Comparison of ENCODE assay signal across 1 cellular context in genomic region chr20:63973636-63974401, GRCh38.
TF ChIP-seq lines count a peak whose summit lies in the region.

No MANE protein-coding gene starts in this region.

TF ChIP-seq in HepG2, 621 proteins besides CTCF, POLR2A, EP300 and RAD21 (continued from another document and continues in another):
- TF ChIP-seq PRDM15 (CRISPR knock-in tag; IDR thresholded peaks at IDR 0.05), result peak; percentile 73
- TF ChIP-seq ZNF496 (CRISPR knock-in tag; IDR thresholded peaks at IDR 0.05; ENCODE audit: insufficient replicate concordance), result no peak
- TF ChIP-seq ZSCAN22 (CRISPR knock-in tag; IDR thresholded peaks at IDR 0.05), result no peak
- peak; percentile 55 for TF ChIP-seq TAF1 (CRISPR knock-in tag; IDR thresholded peaks at IDR 0.05)
- peak; percentile 94 for TF ChIP-seq ZBTB7B (CRISPR knock-in tag; IDR thresholded peaks at IDR 0.05)
- no peak for TF ChIP-seq REL (CRISPR knock-in tag; conservative IDR thresholded peaks at IDR 0.05)
- TF ChIP-seq CREBL2 (CRISPR knock-in tag; IDR thresholded peaks at IDR 0.05; ENCODE audit: borderline replicate concordance), result no peak
- TF ChIP-seq SP5 (CRISPR knock-in tag; IDR thresholded peaks at IDR 0.05; ENCODE audit: borderline replicate concordance, low read depth), result peak; percentile 91
- 0 out of 2 replicates have a peak, but pooled peaks have one; percentile 28 for TF ChIP-seq SKIL (CRISPR knock-in tag; IDR thresholded peaks at IDR 0.05; ENCODE audit: borderline replicate concordance)
- peak; percentile 76 for TF ChIP-seq ZNF704 (CRISPR knock-in tag; IDR thresholded peaks at IDR 0.05; ENCODE audit: borderline replicate concordance)
- peak; percentile 97; the same call in 1 of the 2 replicates for TF ChIP-seq REPIN1 (CRISPR knock-in tag; IDR thresholded peaks at IDR 0.05; ENCODE audit: borderline replicate concordance, low read depth)
- no peak for TF ChIP-seq SP2 (CRISPR knock-in tag; IDR thresholded peaks at IDR 0.05)
- TF ChIP-seq ZNF777 (CRISPR knock-in tag; IDR thresholded peaks at IDR 0.05), result peak; percentile 98
- TF ChIP-seq NR2C2 (CRISPR knock-in tag; IDR thresholded peaks at IDR 0.05; ENCODE audit: borderline replicate concordance), result peak; percentile 44; the same call in 1 of the 2 replicates
- TF ChIP-seq ARNTL (CRISPR knock-in tag; IDR thresholded peaks at IDR 0.05), result peak; percentile 86
- 0 out of 2 replicates have a peak, but pooled peaks have one; percentile 36 for TF ChIP-seq SP140L (CRISPR knock-in tag; IDR thresholded peaks at IDR 0.05; ENCODE audit: borderline replicate concordance)
- TF ChIP-seq ZXDC (CRISPR knock-in tag; IDR thresholded peaks at IDR 0.05), result peak; percentile 99
- TF ChIP-seq ATF3 (CRISPR knock-in tag; IDR thresholded peaks at IDR 0.05), result peak; percentile 28; the same call in 1 of the 2 replicates
- TF ChIP-seq CHD4 (IDR thresholded peaks at IDR 0.05; ENCODE audit: borderline replicate concordance, low read length), result no peak
- 0 out of 2 replicates have a peak, but pooled peaks have one; percentile 41 for TF ChIP-seq ZNF367 (CRISPR knock-in tag; IDR thresholded peaks at IDR 0.05; ENCODE audit: borderline replicate concordance)
- peak; percentile 4; the same call in 1 of the 2 replicates for TF ChIP-seq LBX2 (CRISPR knock-in tag; IDR thresholded peaks at IDR 0.05; ENCODE audit: borderline replicate concordance)
- peak; percentile 91 for TF ChIP-seq HOXA5 (CRISPR knock-in tag; IDR thresholded peaks at IDR 0.05)
- TF ChIP-seq SSRP1 (CRISPR knock-in tag; IDR thresholded peaks at IDR 0.05), result peak; percentile 81; the same call in 1 of the 2 replicates
- TF ChIP-seq ZBTB4 (CRISPR knock-in tag; IDR thresholded peaks at IDR 0.05; ENCODE audit: borderline replicate concordance), result peak; percentile 74; the same call in 1 of the 2 replicates
- peak; percentile 38; the same call in 1 of the 2 replicates for TF ChIP-seq ZNF333 (CRISPR knock-in tag; IDR thresholded peaks at IDR 0.05; ENCODE audit: borderline replicate concordance)
- 0 out of 2 replicates have a peak, but pooled peaks have one; percentile 85 for TF ChIP-seq ZNF180 (CRISPR knock-in tag; IDR thresholded peaks at IDR 0.05; ENCODE audit: borderline replicate concordance, low read depth)
- no peak for TF ChIP-seq ZNF615 (CRISPR knock-in tag; IDR thresholded peaks at IDR 0.05; ENCODE audit: borderline replicate concordance)
- TF ChIP-seq CBX5 (CRISPR knock-in tag; IDR thresholded peaks at IDR 0.05; ENCODE audit: borderline replicate concordance), result peak; percentile 91
- no peak for TF ChIP-seq MAFF (IDR thresholded peaks at IDR 0.05; ENCODE audit: low read depth, low read length)
- peak; percentile 92 for TF ChIP-seq ETV6 (CRISPR knock-in tag; conservative IDR thresholded peaks at IDR 0.05)
- TF ChIP-seq ZNF274 (CRISPR knock-in tag; IDR thresholded peaks at IDR 0.05), result peak; percentile 68; the same call in 1 of the 2 replicates
- TF ChIP-seq ZNF670 (CRISPR knock-in tag; IDR thresholded peaks at IDR 0.05; ENCODE audit: borderline replicate concordance), result no peak
- TF ChIP-seq MLXIP (CRISPR knock-in tag; IDR thresholded peaks at IDR 0.05; ENCODE audit: borderline replicate concordance), result peak; percentile 82; the same call in 1 of the 2 replicates
- TF ChIP-seq SALL1 (CRISPR knock-in tag; IDR thresholded peaks at IDR 0.05), result peak; percentile 92
- TF ChIP-seq ZNF3 (CRISPR knock-in tag; IDR thresholded peaks at IDR 0.05), result peak; percentile 19; the same call in 1 of the 2 replicates
- peak; percentile 54 for TF ChIP-seq ZNF629 (CRISPR knock-in tag; conservative IDR thresholded peaks at IDR 0.05)
- TF ChIP-seq GATA4 (IDR thresholded peaks at IDR 0.05; ENCODE audit: borderline replicate concordance, low read depth), result 0 out of 2 replicates have a peak, but pooled peaks have one; percentile 17
- 0 out of 2 replicates have a peak, but pooled peaks have one; percentile 83 for TF ChIP-seq RFXANK (CRISPR knock-in tag; IDR thresholded peaks at IDR 0.05)
- peak; percentile 51; the same call in 1 of the 2 replicates for TF ChIP-seq ZNF24 (IDR thresholded peaks at IDR 0.05)
- TF ChIP-seq JARID2 (CRISPR knock-in tag; IDR thresholded peaks at IDR 0.05; ENCODE audit: insufficient replicate concordance), result no peak
- no peak for TF ChIP-seq SUZ12 (IDR thresholded peaks at IDR 0.05; ENCODE audit: low read depth, low read length)
- TF ChIP-seq ELF3 (CRISPR knock-in tag; IDR thresholded peaks at IDR 0.05), result peak; percentile 58; the same call in 1 of the 2 replicates
